ENCODE assay signal across 20 cellular contexts in the genomic region with DNA sequence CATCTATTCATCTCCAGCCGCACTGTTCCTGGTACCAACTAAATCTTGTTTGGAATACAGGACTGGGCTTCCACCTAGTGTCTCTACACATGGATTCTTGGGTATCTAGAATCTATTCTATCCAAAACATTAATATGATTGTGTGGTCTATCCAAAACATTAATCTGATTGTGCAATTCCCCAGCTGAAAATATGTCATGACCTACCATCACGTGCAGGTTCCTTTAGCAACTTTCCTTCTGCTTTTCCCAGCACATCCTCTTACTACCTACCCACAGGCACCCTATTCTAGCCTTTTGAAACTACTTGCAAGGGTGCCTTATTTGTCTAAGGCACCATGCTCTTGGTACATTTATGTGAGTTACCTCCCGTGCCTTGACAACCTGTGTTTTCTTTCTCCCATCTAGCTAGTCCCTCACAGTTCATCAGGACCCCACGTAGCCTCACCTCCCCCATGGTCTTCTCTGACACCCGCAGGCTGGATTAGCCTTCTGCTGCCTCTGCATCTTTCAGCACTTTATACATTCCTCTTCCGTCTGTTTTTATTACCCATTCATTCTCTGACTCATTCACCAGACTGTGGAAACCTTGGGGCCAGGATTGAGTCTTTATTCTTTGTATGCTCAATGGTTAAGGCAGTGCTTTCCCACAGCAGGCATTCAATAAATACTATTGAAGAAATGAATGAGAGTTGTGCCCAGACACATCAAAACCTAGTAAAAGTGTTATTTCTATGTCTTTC.
DNase-seq lines count a peak whose midpoint lies in the region; TF ChIP-seq lines count a peak whose summit lies in the region.
"Had no signal": no experiment of that assay in that cellular context is flagged by ENCODE, and none has a peak within 500 bp of the region (broad histone marks: within the 10 kb centered on the region; RNA-seq: fewer than 3 reads in every experiment).

No MANE protein-coding gene starts in this region.

- POLR2A ChIA-PET in RWPE1 (lab: Yijun Ruan, JAX; ENCODE audit: low non-redundant PET): no interaction called here

- DNase-seq in Daoy (ENCODE audit: low read depth) (peak; percentile 27), M059J (ENCODE audit: low read depth) (peak; percentile 48), amniotic epithelial cell (ENCODE audit: low read depth) (peak; percentile 49), iris pigment epithelial cell (ENCODE audit: low read depth) (peak; percentile 31), NCI-H2227 treated with DMSO at 0.1 percent for 48 hours (lab: John Stamatoyannopoulos, UW) (no peak), RWPE1 (ENCODE audit: low spot score) (no peak), pons (ENCODE audit: low spot score) (no peak), DMS 273 treated with DMSO at 0.1 percent for 48 hours (lab: John Stamatoyannopoulos, UW) (no peak)
- DNase-seq: activated B cell treated with CpG ODN at 0.5 μM for 24 hours; left ventricle myocardium superior; MM.1S; naive thymus-derived CD8-positive, alpha-beta T cell; NCI-H524; SK-N-SH; stimulated activated CD4-positive, alpha-beta T cell treated with anti-CD3 and anti-CD28 coated beads, Interleukin-4, amount 100 ng/mL, for 4 hours; stimulated activated naive CD4-positive, alpha-beta T cell; testis; uterus had no signal

- no peak overlapping the region for H3K27ac ChIP-seq in RWPE1
- H3K27ac ChIP-seq: BLaER1, hepatocyte, testis, uterus had no signal

- CTCF ChIA-PET in RWPE1 (lab: Yijun Ruan, JAX): no interaction called here

- no peak for TF ChIP-seq CTCF in RWPE1 (conservative IDR thresholded peaks at IDR 0.05; ENCODE audit: low read depth)

Comparison
In these comparisons a context has a peak if more than half of its experiments do, and no peak if none do; other contexts are left out.
1. DNase-seq: peak in Daoy (single experiment), M059J (single experiment), amniotic epithelial cell (single experiment) and iris pigment epithelial cell (single experiment); none in NCI-H2227 treated with DMSO at 0.1 percent for 48 hours (single experiment), RWPE1 (single experiment), pons (single experiment) and DMS 273 treated with DMSO at 0.1 percent for 48 hours (single experiment).